8 cellular contexts compared by ENCODE assay signal in genomic region chr19:30719189-30719990, GRCh38.
DNase-seq lines count a peak whose midpoint lies in the region; TF ChIP-seq lines count a peak whose summit lies in the region.

No MANE protein-coding gene starts in this region.

- H3K9ac ChIP-seq in iPS-15b (ENCODE audit: low read depth, low read length), result no peak overlapping the region

- no peaks in the 10 kb centered on the region for H3K27me3 ChIP-seq in iPS-15b (ENCODE audit: control insufficient read depth, insufficient read depth, low read length)

- no peaks in the 10 kb centered on the region for H3K36me3 ChIP-seq in iPS-15b (ENCODE audit: control insufficient read depth, insufficient read depth, low read length)

- H3K4me3 ChIP-seq in iPS-15b (ENCODE audit: low read depth, low read length), result peak overlapping the region; percentile 47
- peak overlapping the region; percentile 22 for H3K4me3 ChIP-seq in retinal pigment epithelial cell (ENCODE audit: low read length)

- no peak for TF ChIP-seq CTCF in retinal pigment epithelial cell (conservative IDR thresholded peaks at IDR 0.05; ENCODE audit: low read depth, low read length)

- H3K9me3 ChIP-seq in iPS-15b (ENCODE audit: control insufficient read depth, insufficient read depth, low read length), result no peaks in the 10 kb centered on the region

- DNase-seq in DMS79 (lab: John Stamatoyannopoulos, UW) (peak; percentile 61), LHCN-M2 (ENCODE audit: low read depth) (peak; percentile 3), astrocyte of the hippocampus (ENCODE audit: low read depth, low spot score) (peak; percentile 62), retinal pigment epithelial cell (ENCODE audit: low read depth) (no peak), COLO668 (lab: John Stamatoyannopoulos, UW; ENCODE audit: unreplicated experiment) (no peak)
- no peak for DNase-seq in effector CD8-positive, alpha-beta T cell (lab: John Stamatoyannopoulos, UW)
- DNase-seq in activated CD8-positive, alpha-beta memory T cell treated with anti-CD3 and anti-CD28 coated beads for 24 hours, result no peak

- peaks cover 2% of the 10 kb centered on the region for H3K4me1 ChIP-seq in iPS-15b (ENCODE audit: control insufficient read depth, insufficient read depth, low read length)

Comparison
In these comparisons a context has a peak if more than half of its experiments do, and no peak if none do; other contexts are left out.
1. DNase-seq: peak in DMS79 (single experiment), LHCN-M2 (single experiment) and astrocyte of the hippocampus (single experiment); none in retinal pigment epithelial cell (single experiment), COLO668 (single experiment), effector CD8-positive, alpha-beta T cell (single experiment) and activated CD8-positive, alpha-beta memory T cell treated with anti-CD3 and anti-CD28 coated beads for 24 hours (single experiment).